In genomic region chr4:117700111-117700892, GRCh38 we compare ENCODE assay signal across 12 cellular contexts.
DNase-seq lines count a peak whose midpoint lies in the region; ATAC-seq and TF ChIP-seq lines count a peak whose summit lies in the region.
"Had no signal": no experiment of that assay in that cellular context is flagged by ENCODE, and none has a peak within 500 bp of the region (broad histone marks: within the 10 kb centered on the region; RNA-seq: fewer than 3 reads in every experiment).

No MANE protein-coding gene starts in this region.

- no peaks in the 10 kb centered on the region for H3K9me2 ChIP-seq in Karpas-422 (replicated peaks; ENCODE audit: insufficient read depth, low read length)

- TF ChIP-seq CTCF in Caco-2 (IDR thresholded peaks at IDR 0.05; ENCODE audit: insufficient read depth in 1 of 2, low read depth in 1 of 2, low read length in 1 of 2, severe bottlenecking in 1 of 2, unreplicated experiment in 1 of 2) (peak; percentile 28 to 49), epithelial cell of esophagus (IDR thresholded peaks at IDR 0.05; ENCODE audit: insufficient read depth, low read depth, low read length, missing control alignments) (peak; percentile 35)

- no peaks in the 10 kb centered on the region for H3K9me3 Mint-ChIP-seq in Caco-2 (ENCODE audit: unreplicated experiment)
- H3K9me3 Mint-ChIP-seq: activated CD4-positive, alpha-beta T cell treated with anti-CD3 and anti-CD28 coated beads, Interleukin-2, amount 10 ng/mL, durations not matched to agents 24 days and 14 days had no signal

- H3K79me2 ChIP-seq in Karpas-422 (ENCODE audit: low read length) = no peaks in the 10 kb centered on the region

- no peak overlapping the region for H3K9ac ChIP-seq in Karpas-422 (ENCODE audit: low read length)

- ATAC-seq in GM19395 (IDR thresholded peaks at IDR 0.05; ENCODE audit: unreplicated experiment) = peak; percentile 60

- H3K27me3 Mint-ChIP-seq in Caco-2 (ENCODE audit: insufficient read depth, unreplicated experiment) = no peaks in the 10 kb centered on the region
- H3K27me3 Mint-ChIP-seq: activated CD4-positive, alpha-beta T cell treated with anti-CD3 and anti-CD28 coated beads, Interleukin-2, amount 10 ng/mL, durations not matched to agents 24 days and 14 days had no signal

- DNase-seq in Caco-2 (peak in 1 of 2 experiments; percentile 6), Karpas-422 (peak; percentile 42), epithelial cell of esophagus (ENCODE audit: low read depth) (peak; percentile 27), NCI-H146 treated with DMSO at 0.1 percent for 48 hours (lab: John Stamatoyannopoulos, UW; ENCODE audit: unreplicated experiment) (no peak), G401 (ENCODE audit: low spot score) (no peak), T-helper 2 cell (no peak)
- no peak for DNase-seq in activated effector memory CD4-positive, alpha-beta T cell treated with Interleukin-2 at 50 U/mL for 16 hours
- DNase-seq: activated CD4-positive, alpha-beta T cell treated with anti-CD3 and anti-CD28 coated beads, Interleukin-2, amount 10 ng/mL, durations not matched to agents 24 days and 14 days; Calu3; central memory CD4-positive, alpha-beta T cell; NCI-H2081 had no signal

- no peaks in the 10 kb centered on the region for H3K36me3 ChIP-seq in Caco-2 (ENCODE audit: control insufficient read depth, insufficient read depth, low read length)
- no peaks in the 10 kb centered on the region for H3K36me3 ChIP-seq in Karpas-422 (ENCODE audit: insufficient read depth, low read length)

- no peak overlapping the region for H3K4me3 ChIP-seq in Caco-2 (ENCODE audit: low read depth, low read length)
- no peak overlapping the region for H3K4me3 ChIP-seq in Karpas-422 (ENCODE audit: low read length)
- no peak overlapping the region for H3K4me3 ChIP-seq in epithelial cell of esophagus (ENCODE audit: low read length)

- POLR2A ChIA-PET in Caco-2 (lab: Charles Lee) = no interaction called here

- H3K4me1 ChIP-seq in Caco-2 (no peaks in the 10 kb centered on the region), Karpas-422 (ENCODE audit: low read length) (no peaks in the 10 kb centered on the region)

- H3K4me1 Mint-ChIP-seq in Caco-2 (ENCODE audit: low read depth, unreplicated experiment) = peaks cover 12% of the 10 kb centered on the region
- H3K4me1 Mint-ChIP-seq: activated CD4-positive, alpha-beta T cell treated with anti-CD3 and anti-CD28 coated beads, Interleukin-2, amount 10 ng/mL, durations not matched to agents 24 days and 14 days had no signal

- H3K36me3 Mint-ChIP-seq in Caco-2 (ENCODE audit: insufficient read depth, unreplicated experiment) = no peaks in the 10 kb centered on the region

- H4K20me1 ChIP-seq in Karpas-422 (ENCODE audit: insufficient read depth, low read depth, low read length) = no peaks in the 10 kb centered on the region

- intact Hi-C loops in Caco-2 (cut with micrococcal nuclease; ENCODE audit: unreplicated experiment) = loop anchor here (1.0 kb wide), 1 partner anchor 252 kb away; no protein-coding TSS in a partner anchor

- no peak overlapping the region for H2AFZ ChIP-seq in Karpas-422 (ENCODE audit: low read length)

- BruUV-seq in Caco-2 (replicated peaks; lab: Mats Ljungman, UMichigan) = no TSS peak

- in situ Hi-C loops in G401 (cut with HindIII; ENCODE audit: low sequenced_read_pairs) = no loop called here

- H3K4me2 ChIP-seq in Karpas-422 (ENCODE audit: low read depth, low read length, poor library complexity, severe bottlenecking) = no peak overlapping the region

- H3K27ac Mint-ChIP-seq in Caco-2 (ENCODE audit: unreplicated experiment) = no peak overlapping the region
- H3K27ac Mint-ChIP-seq: activated CD4-positive, alpha-beta T cell treated with anti-CD3 and anti-CD28 coated beads, Interleukin-2, amount 10 ng/mL, durations not matched to agents 24 days and 14 days had no signal

- CTCF ChIA-PET in Caco-2 (lab: Charles Lee) = interaction anchor here (0.7 to 0.9 kb wide), 2 partner anchors 18 to 566 kb away, joined by 3 read pairs; no protein-coding TSS in a partner anchor

- no peak overlapping the region for H3K4me3 Mint-ChIP-seq in Caco-2 (ENCODE audit: unreplicated experiment)
- H3K4me3 Mint-ChIP-seq: activated CD4-positive, alpha-beta T cell treated with anti-CD3 and anti-CD28 coated beads, Interleukin-2, amount 10 ng/mL, durations not matched to agents 24 days and 14 days had no signal

- H3K9me3 ChIP-seq in Caco-2 = no peaks in the 10 kb centered on the region
- H3K9me3 ChIP-seq in Karpas-422 (ENCODE audit: low read length) = peaks cover 12% of the 10 kb centered on the region

- H3K27ac ChIP-seq in Karpas-422 (ENCODE audit: low read length) = no peak overlapping the region

- H3K27me3 ChIP-seq in Caco-2 (replicated peaks; ENCODE audit: control insufficient read depth, insufficient read depth, low read length) (no peaks in the 10 kb centered on the region; the same call in 1 of the 2 replicates), Karpas-422 (ENCODE audit: low read length) (no peaks in the 10 kb centered on the region)

Comparison
In these comparisons a context has a peak if more than half of its experiments do, and no peak if none do; other contexts are left out.
1. DNase-seq: peak in Karpas-422 (single experiment) and epithelial cell of esophagus (single experiment); none in NCI-H146 treated with DMSO at 0.1 percent for 48 hours (single experiment), activated effector memory CD4-positive, alpha-beta T cell treated with Interleukin-2 at 50 U/mL for 16 hours (single experiment), G401 (single experiment) and T-helper 2 cell (0 of 5).